17 cellular contexts compared by ENCODE assay signal in genomic region chr6:134909701-134910595, GRCh38. TPM values are rescaled to one million over a fixed set of nuclear protein-coding genes. Genes with fewer than 3 reads are reported as not detected.
DNase-seq lines count a peak whose midpoint lies in the region; ATAC-seq and TF ChIP-seq lines count a peak whose summit lies in the region.
"Had no signal": no experiment of that assay in that cellular context is flagged by ENCODE, and none has a peak within 500 bp of the region (broad histone marks: within the 10 kb centered on the region; RNA-seq: fewer than 3 reads in every experiment).

No MANE protein-coding gene starts in this region.

- H3K27ac ChIP-seq in SJSA1, result peak overlapping the region; percentile 79
- H3K27ac ChIP-seq in fibroblast of lung (ENCODE audit: insufficient read depth, low read length), result peak overlapping the region; percentile 99
- H3K27ac ChIP-seq: body of pancreas, neutrophil had no signal

- no peaks in the 10 kb centered on the region for H3K79me2 ChIP-seq in fibroblast of lung (ENCODE audit: control insufficient read depth, insufficient read depth, low read length)

- H3K4me1 ChIP-seq in SJSA1 (replicated peaks), result peaks cover 23% of the 10 kb centered on the region
- H3K4me1 ChIP-seq in fibroblast of lung (ENCODE audit: control insufficient read depth, extremely low read depth, insufficient read depth, low read length), result peaks cover 23% of the 10 kb centered on the region
- H3K4me1 ChIP-seq: body of pancreas had no signal

- no peaks in the 10 kb centered on the region for H3K4me1 Mint-ChIP-seq in activated T-helper 1 cell treated with anti-CD3 and anti-CD28 coated beads, Interleukin-12 subunit alpha, Interleukin-12 subunit beta, Interleukin-2, Interleukin-4 antibody, amounts not matched to agents 30 ng/mL and 10 ng/mL and 1 ng/mL, durations not matched to agents 14 hours and 24 hours and 36 hours (ENCODE audit: low read depth)
- H3K4me1 Mint-ChIP-seq in activated CD8-positive, alpha-beta T cell treated with anti-CD3 and anti-CD28 coated beads, Interleukin-2, amount 10 ng/mL, durations not matched to agents 7 days and 5 days (ENCODE audit: low read depth), result no peaks in the 10 kb centered on the region
- H3K4me1 Mint-ChIP-seq: IgD-negative memory B cell had no signal

- H3K36me3 ChIP-seq in SJSA1 (no peaks in the 10 kb centered on the region), fibroblast of lung (ENCODE audit: control insufficient read depth, insufficient read depth, low read length) (no peaks in the 10 kb centered on the region)
- H3K36me3 ChIP-seq: heart right ventricle, neutrophil had no signal

- intact Hi-C loops in activated T-helper 1 cell treated with anti-CD3 and anti-CD28 coated beads, Interleukin-12 subunit alpha, Interleukin-12 subunit beta, Interleukin-2, Interleukin-4 antibody, amounts not matched to agents 30 ng/mL and 10 ng/mL and 1 ng/mL, durations not matched to agents 14 hours and 24 hours and 36 hours (cut with micrococcal nuclease), result loop anchor here (2.0 kb wide), 1 partner anchor 29 kb away; no protein-coding TSS in a partner anchor

- no peak overlapping the region for H3K27ac Mint-ChIP-seq in activated T-helper 1 cell treated with anti-CD3 and anti-CD28 coated beads, Interleukin-12 subunit alpha, Interleukin-12 subunit beta, Interleukin-2, Interleukin-4 antibody, amounts not matched to agents 30 ng/mL and 10 ng/mL and 1 ng/mL, durations not matched to agents 14 hours and 24 hours and 36 hours
- no peak overlapping the region for H3K27ac Mint-ChIP-seq in activated CD8-positive, alpha-beta T cell treated with anti-CD3 and anti-CD28 coated beads, Interleukin-2, amount 10 ng/mL, durations not matched to agents 7 days and 5 days
- H3K27ac Mint-ChIP-seq: IgD-negative memory B cell had no signal

- H3K9me3 ChIP-seq in SJSA1 (replicated peaks) (no peaks in the 10 kb centered on the region), fibroblast of lung (ENCODE audit: control insufficient read depth, insufficient read depth, low read depth, low read length) (no peaks in the 10 kb centered on the region)
- H3K9me3 ChIP-seq: body of pancreas, heart right ventricle, neutrophil had no signal

- DNase-seq in ACHN (peak; percentile 16), SJSA1 (ENCODE audit: low read depth in 1 of 2, low spot score in 2 of 2) (no peak), fibroblast of lung (ENCODE audit: low read depth in 2 of 2) (peak in 1 of 2 donors; percentile 27), retina (peak; percentile 36), NCI-H146 (lab: John Stamatoyannopoulos, UW) (no peak), NCI-H1930 (lab: John Stamatoyannopoulos, UW) (no peak)
- no peak for DNase-seq in activated T-helper 1 cell treated with anti-CD3 and anti-CD28 coated beads, Interleukin-12 subunit alpha, Interleukin-12 subunit beta, Interleukin-2, Interleukin-4 antibody, amounts not matched to agents 30 ng/mL and 10 ng/mL and 1 ng/mL, durations not matched to agents 14 hours and 24 hours and 36 hours (ENCODE audit: low spot score)
- DNase-seq in activated CD8-positive, alpha-beta T cell treated with anti-CD3 and anti-CD28 coated beads, Interleukin-2, amount 10 ng/mL, durations not matched to agents 7 days and 5 days, result no peak
- DNase-seq: activated gamma-delta T cell; DMS153; NCI-H1105; RPMI8226; stimulated activated CD4-positive, alpha-beta T cell treated with anti-CD3 and anti-CD28 coated beads, Interleukin-15, amount 100 ng/mL, for 24 hours had no signal

- in situ Hi-C loops in ACHN (cut with HindIII; ENCODE audit: low pct_ligation_motif_present, low pct_unique_long_range_greater_than_20kb, low sequenced_read_pairs), result no loop called here

- peak overlapping the region; percentile 44 for H3K9ac ChIP-seq in fibroblast of lung (ENCODE audit: insufficient read depth, low read length)

- H2AFZ ChIP-seq in fibroblast of lung (ENCODE audit: low read length), result no peak overlapping the region

- no peak for ATAC-seq in activated CD8-positive, alpha-beta T cell treated with anti-CD3 and anti-CD28 coated beads, Interleukin-2, amount 10 ng/mL, durations not matched to agents 7 days and 5 days

- POLR2A ChIA-PET in activated CD8-positive, alpha-beta T cell treated with anti-CD3 and anti-CD28 coated beads, Interleukin-2, amount 10 ng/mL, durations not matched to agents 7 days and 5 days (lab: Charles Lee), result no interaction called here

- H3K36me3 Mint-ChIP-seq in activated T-helper 1 cell treated with anti-CD3 and anti-CD28 coated beads, Interleukin-12 subunit alpha, Interleukin-12 subunit beta, Interleukin-2, Interleukin-4 antibody, amounts not matched to agents 30 ng/mL and 10 ng/mL and 1 ng/mL, durations not matched to agents 14 hours and 24 hours and 36 hours (ENCODE audit: low read depth), result no peaks in the 10 kb centered on the region
- H3K36me3 Mint-ChIP-seq in activated CD8-positive, alpha-beta T cell treated with anti-CD3 and anti-CD28 coated beads, Interleukin-2, amount 10 ng/mL, durations not matched to agents 7 days and 5 days (ENCODE audit: low read depth), result no peaks in the 10 kb centered on the region
- H3K36me3 Mint-ChIP-seq: IgD-negative memory B cell had no signal

- H3K4me3 Mint-ChIP-seq in activated T-helper 1 cell treated with anti-CD3 and anti-CD28 coated beads, Interleukin-12 subunit alpha, Interleukin-12 subunit beta, Interleukin-2, Interleukin-4 antibody, amounts not matched to agents 30 ng/mL and 10 ng/mL and 1 ng/mL, durations not matched to agents 14 hours and 24 hours and 36 hours, result no peak overlapping the region
- H3K4me3 Mint-ChIP-seq in activated CD8-positive, alpha-beta T cell treated with anti-CD3 and anti-CD28 coated beads, Interleukin-2, amount 10 ng/mL, durations not matched to agents 7 days and 5 days, result no peak overlapping the region
- H3K4me3 Mint-ChIP-seq: IgD-negative memory B cell had no signal

- no peaks in the 10 kb centered on the region for H3K27me3 ChIP-seq in SJSA1 (replicated peaks)
- no peaks in the 10 kb centered on the region for H3K27me3 ChIP-seq in fibroblast of lung (ENCODE audit: control insufficient read depth, insufficient read depth, low read length)
- H3K27me3 ChIP-seq: body of pancreas, heart right ventricle had no signal

- peaks cover 5% of the 10 kb centered on the region for H3K27me3 Mint-ChIP-seq in activated T-helper 1 cell treated with anti-CD3 and anti-CD28 coated beads, Interleukin-12 subunit alpha, Interleukin-12 subunit beta, Interleukin-2, Interleukin-4 antibody, amounts not matched to agents 30 ng/mL and 10 ng/mL and 1 ng/mL, durations not matched to agents 14 hours and 24 hours and 36 hours (ENCODE audit: insufficient read depth)
- H3K27me3 Mint-ChIP-seq in activated CD8-positive, alpha-beta T cell treated with anti-CD3 and anti-CD28 coated beads, Interleukin-2, amount 10 ng/mL, durations not matched to agents 7 days and 5 days (ENCODE audit: low read depth), result peaks cover 8% of the 10 kb centered on the region

- CTCF ChIA-PET in activated CD8-positive, alpha-beta T cell treated with anti-CD3 and anti-CD28 coated beads, Interleukin-2, amount 10 ng/mL, durations not matched to agents 7 days and 5 days (lab: Charles Lee), result interaction anchor here (0.9 kb wide), 2 partner anchors 12 to 31 kb away, joined by 3 to 4 read pairs; no protein-coding TSS in a partner anchor

- H3K9me3 Mint-ChIP-seq in activated T-helper 1 cell treated with anti-CD3 and anti-CD28 coated beads, Interleukin-12 subunit alpha, Interleukin-12 subunit beta, Interleukin-2, Interleukin-4 antibody, amounts not matched to agents 30 ng/mL and 10 ng/mL and 1 ng/mL, durations not matched to agents 14 hours and 24 hours and 36 hours, result no peaks in the 10 kb centered on the region
- H3K9me3 Mint-ChIP-seq in activated CD8-positive, alpha-beta T cell treated with anti-CD3 and anti-CD28 coated beads, Interleukin-2, amount 10 ng/mL, durations not matched to agents 7 days and 5 days (ENCODE audit: insufficient read depth), result no peaks in the 10 kb centered on the region
- H3K9me3 Mint-ChIP-seq: IgD-negative memory B cell had no signal

- peak overlapping the region; percentile 39 for H3K4me2 ChIP-seq in fibroblast of lung (ENCODE audit: extremely low read depth, insufficient read depth, low read length)

- no peak for TF ChIP-seq CTCF in fibroblast of lung (conservative IDR thresholded peaks at IDR 0.05 in 1 of 2, IDR thresholded peaks at IDR 0.05 in 1 of 2; ENCODE audit: low read depth in 1 of 2, low read length in 2 of 2)

- no peaks in the 10 kb centered on the region for H4K20me1 ChIP-seq in fibroblast of lung (ENCODE audit: control insufficient read depth, extremely low read depth, insufficient read depth, low read length)

- H3K4me3 ChIP-seq in SJSA1 (no peak overlapping the region), fibroblast of lung (replicated peaks in 1 of 4; ENCODE audit: control extremely low read depth in 1 of 4, insufficient read depth in 1 of 4, low read depth in 3 of 4, low read length in 4 of 4) (no peak overlapping the region)
- H3K4me3 ChIP-seq: body of pancreas had no signal

RNA-seq across cellular contexts. Expression of gene ALDH8A1, which starts 40.0 kb away (rescaled TPM):
- total RNA-seq in SJSA1 (2014; rRNA removed; shearing (Covaris generic)), result not detected in 2 replicates
- 0.26 and 0.50 TPM in 2 replicates for total RNA-seq in fibroblast of lung
- polyA plus RNA-seq in fibroblast of lung, result 0.08 and 0.11 TPM in 2 replicates
- polyA plus RNA-seq in fibroblast of lung (2012), result 0.09 and 0.13 TPM in 2 replicates
- polyA minus RNA-seq in fibroblast of lung (ENCODE audit: low replicate concordance), result not detected in 2 replicates
- 0.93 and 1.6 TPM in 2 replicates for total RNA-seq in activated T-helper 1 cell treated with anti-CD3 and anti-CD28 coated beads, Interleukin-12 subunit alpha, Interleukin-12 subunit beta, Interleukin-2, Interleukin-4 antibody, amounts not matched to agents 30 ng/mL and 10 ng/mL and 1 ng/mL, durations not matched to agents 14 hours and 24 hours and 36 hours
- under 1 TPM; 0.45 to 0.47 TPM for total RNA-seq in activated CD8-positive, alpha-beta T cell treated with anti-CD3 and anti-CD28 coated beads, Interleukin-2, amount 10 ng/mL, durations not matched to agents 7 days and 5 days
- polyA plus RNA-seq: IgD-negative memory B cell had no signal

Comparison
In these comparisons a context has a peak if more than half of its experiments do, and no peak if none do; other contexts are left out.
1. DNase-seq: peak in ACHN (single experiment) and retina (single experiment); none in SJSA1 (0 of 2), activated T-helper 1 cell treated with anti-CD3 and anti-CD28 coated beads, Interleukin-12 subunit alpha, Interleukin-12 subunit beta, Interleukin-2, Interleukin-4 antibody, amounts not matched to agents 30 ng/mL and 10 ng/mL and 1 ng/mL, durations not matched to agents 14 hours and 24 hours and 36 hours (single experiment), NCI-H146 (single experiment), NCI-H1930 (0 of 2) and activated CD8-positive, alpha-beta T cell treated with anti-CD3 and anti-CD28 coated beads, Interleukin-2, amount 10 ng/mL, durations not matched to agents 7 days and 5 days (single experiment).